ENCODE assay signal across 28 cellular contexts in the genomic region with DNA sequence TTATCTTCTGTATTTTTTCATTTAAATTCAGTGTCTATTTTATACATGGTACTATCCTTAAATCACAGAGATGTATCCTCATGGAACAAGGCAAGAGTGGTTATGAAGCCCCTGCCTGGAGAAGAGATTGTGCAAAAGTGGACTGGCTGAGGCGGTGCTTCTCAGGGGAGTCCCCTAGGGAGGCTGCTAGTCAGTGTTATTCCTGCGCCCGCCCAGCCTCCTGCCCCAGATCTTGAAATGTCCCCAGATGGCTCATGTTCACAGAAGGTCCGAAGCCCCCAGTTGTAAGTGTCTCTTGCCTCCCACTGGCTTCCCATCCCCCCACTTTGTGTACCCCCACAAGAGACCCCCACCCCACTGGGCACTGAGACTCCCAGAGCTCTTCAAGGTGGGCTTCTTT.
"Had no signal": no experiment of that assay in that cellular context is flagged by ENCODE, and none has a peak within 500 bp of the region (broad histone marks: within the 10 kb centered on the region; RNA-seq: fewer than 3 reads in every experiment).

No MANE protein-coding gene starts in this region.

- H3K4me1 ChIP-seq: SJSA1 had no signal

- DNase-seq: activated B cell treated with CpG ODN at 0.5 μM for 24 hours; activated CD4-positive, alpha-beta T cell treated with anti-CD3 and anti-CD28 coated beads for 1 hour; activated CD4-positive, alpha-beta T cell treated with anti-CD3 and anti-CD28 coated beads, Interleukin-2, amount 10 ng/mL, durations not matched to agents 24 days and 14 days; activated CD4-positive, alpha-beta T cell treated with anti-CD3 and anti-CD28 coated beads, Interleukin-2, amount 50 U/mL, for 48 hours; activated CD8-positive, alpha-beta memory T cell treated with anti-CD3 and anti-CD28 coated beads, Interleukin-2, amount 10 ng/mL, durations not matched to agents 7 days and 5 days; activated effector memory CD4-positive, alpha-beta T cell treated with Interleukin-2 at 50 U/mL for 16 hours; activated naive CD4-positive, alpha-beta T cell; activated T-cell treated with anti-CD3 and anti-CD28 coated beads, Interleukin-2, amount 50 U/mL, for 24 hours; amniotic stem cell; body of pancreas; MG63; MV-4-11; NCI-H1092 treated with DMSO at 0.1 percent for 48 hours; NCI-H1436; NCI-H1694 treated with DMSO at 0.1 percent for 48 hours; NCI-H2029 treated with DMSO at 0.1 percent for 48 hours; NCI-H446; NCI-H524; RPMI8226; SHP77; T-helper 2 cell; T1000 had no signal

- ATAC-seq: activated CD8-positive, alpha-beta memory T cell treated with anti-CD3 and anti-CD28 coated beads, Interleukin-2, amount 10 ng/mL, durations not matched to agents 7 days and 5 days; body of pancreas; HepG2; SK-N-SH treated with all-trans-retinoic acid at 6 μM for 48 hours had no signal

- H3K9me3 ChIP-seq: ascending aorta, body of pancreas, MG63 had no signal

- H3K27me3 ChIP-seq: ascending aorta, body of pancreas, MG63, SJSA1 had no signal

- H3K4me1 Mint-ChIP-seq: activated naive CD4-positive, alpha-beta T cell treated with anti-CD3 and anti-CD28 coated beads, Interleukin-2, amount 50 U/mL, for 24 hours had no signal

- H3K36me3 Mint-ChIP-seq: activated CD8-positive, alpha-beta memory T cell treated with anti-CD3 and anti-CD28 coated beads, Interleukin-2, amount 10 ng/mL, durations not matched to agents 7 days and 5 days; activated naive CD4-positive, alpha-beta T cell treated with anti-CD3 and anti-CD28 coated beads, Interleukin-2, amount 50 U/mL, for 24 hours had no signal

- H3K4me3 Mint-ChIP-seq: activated B cell treated with CpG ODN at 0.5 μM for 24 hours; activated CD4-positive, alpha-beta T cell treated with anti-CD3 and anti-CD28 coated beads, Interleukin-2, amount 10 ng/mL, durations not matched to agents 24 days and 14 days; activated CD8-positive, alpha-beta memory T cell treated with anti-CD3 and anti-CD28 coated beads, Interleukin-2, amount 10 ng/mL, durations not matched to agents 7 days and 5 days; activated naive CD4-positive, alpha-beta T cell treated with anti-CD3 and anti-CD28 coated beads, Interleukin-2, amount 50 U/mL, for 24 hours; activated T-cell treated with anti-CD3 and anti-CD28 coated beads, Interleukin-2, amount 50 U/mL, for 24 hours; activated T-helper 1 cell treated with anti-CD3 and anti-CD28 coated beads, Interleukin-12 subunit alpha, Interleukin-12 subunit beta, Interleukin-2, Interleukin-4 antibody, amounts not matched to agents 30 ng/mL and 10 ng/mL and 1 ng/mL, durations not matched to agents 14 hours and 24 hours and 36 hours had no signal

- H3K36me3 ChIP-seq: ascending aorta, MG63, SJSA1 had no signal

- H3K27ac Mint-ChIP-seq: activated B cell treated with CpG ODN at 0.5 μM for 24 hours; activated CD4-positive, alpha-beta T cell treated with anti-CD3 and anti-CD28 coated beads, Interleukin-2, amount 10 ng/mL, durations not matched to agents 24 days and 14 days; activated CD8-positive, alpha-beta memory T cell treated with anti-CD3 and anti-CD28 coated beads, Interleukin-2, amount 10 ng/mL, durations not matched to agents 7 days and 5 days; activated naive CD4-positive, alpha-beta T cell treated with anti-CD3 and anti-CD28 coated beads, Interleukin-2, amount 50 U/mL, for 24 hours; activated T-cell treated with anti-CD3 and anti-CD28 coated beads, Interleukin-2, amount 50 U/mL, for 24 hours; activated T-helper 1 cell treated with anti-CD3 and anti-CD28 coated beads, Interleukin-12 subunit alpha, Interleukin-12 subunit beta, Interleukin-2, Interleukin-4 antibody, amounts not matched to agents 30 ng/mL and 10 ng/mL and 1 ng/mL, durations not matched to agents 14 hours and 24 hours and 36 hours had no signal

- H3K9me3 Mint-ChIP-seq: activated B cell treated with CpG ODN at 0.5 μM for 24 hours; activated CD4-positive, alpha-beta T cell treated with anti-CD3 and anti-CD28 coated beads, Interleukin-2, amount 10 ng/mL, durations not matched to agents 24 days and 14 days; activated naive CD4-positive, alpha-beta T cell treated with anti-CD3 and anti-CD28 coated beads, Interleukin-2, amount 50 U/mL, for 24 hours; activated T-cell treated with anti-CD3 and anti-CD28 coated beads, Interleukin-2, amount 50 U/mL, for 24 hours; activated T-helper 1 cell treated with anti-CD3 and anti-CD28 coated beads, Interleukin-12 subunit alpha, Interleukin-12 subunit beta, Interleukin-2, Interleukin-4 antibody, amounts not matched to agents 30 ng/mL and 10 ng/mL and 1 ng/mL, durations not matched to agents 14 hours and 24 hours and 36 hours had no signal

- H3K27ac ChIP-seq: ascending aorta, body of pancreas, SJSA1 had no signal

- H3K4me3 ChIP-seq: ascending aorta, body of pancreas, MG63, SJSA1 had no signal

- H3K27me3 Mint-ChIP-seq: activated CD4-positive, alpha-beta T cell treated with anti-CD3 and anti-CD28 coated beads, Interleukin-2, amount 10 ng/mL, durations not matched to agents 24 days and 14 days; activated CD8-positive, alpha-beta memory T cell treated with anti-CD3 and anti-CD28 coated beads, Interleukin-2, amount 10 ng/mL, durations not matched to agents 7 days and 5 days; activated naive CD4-positive, alpha-beta T cell treated with anti-CD3 and anti-CD28 coated beads, Interleukin-2, amount 50 U/mL, for 24 hours had no signal
